In the genomic region with DNA sequence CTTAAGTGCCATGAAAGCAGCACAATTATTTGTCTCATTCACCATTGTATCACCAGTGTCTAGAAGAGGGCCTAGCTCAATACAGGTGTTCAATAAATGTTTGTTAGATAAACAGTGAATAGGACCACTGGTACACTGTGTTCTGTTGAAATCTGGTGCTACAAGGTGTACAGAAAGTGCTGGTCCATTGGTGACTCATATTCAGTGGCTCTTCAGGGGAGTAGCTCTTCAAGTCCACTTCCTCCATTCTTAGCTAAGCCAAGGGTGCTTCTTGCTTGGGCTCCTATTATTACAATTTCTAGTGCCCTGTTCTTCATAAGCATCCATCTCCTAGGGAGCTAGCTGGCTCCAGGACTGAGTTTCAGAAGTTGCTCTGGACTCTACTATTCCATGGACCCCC, we compare ENCODE assay signal across 10 cellular contexts.
"Had no signal": no experiment of that assay in that cellular context is flagged by ENCODE, and none has a peak within 500 bp of the region (broad histone marks: within the 10 kb centered on the region; RNA-seq: fewer than 3 reads in every experiment).

No MANE protein-coding gene starts in this region.

- H3K27ac Mint-ChIP-seq: activated T-helper 2 cell treated with anti-CD3 and anti-CD28 coated beads, Interferon-gamma antibody, Interleukin-2, Interleukin-4, amounts not matched to agents 10 μg/mL and 5 μg/mL and 100 μg/mL, durations not matched to agents 14 hours and 24 hours and 36 hours; effector memory CD8-positive, alpha-beta T cell; memory B cell had no signal

- H3K4me1 Mint-ChIP-seq: central memory CD8-positive, alpha-beta T cell; memory B cell had no signal

- H3K36me3 Mint-ChIP-seq: memory B cell had no signal

- ATAC-seq: activated CD4-positive, CD25-positive, alpha-beta regulatory T cell treated with anti-CD3 and anti-CD28 coated beads, Interleukin-2, amount 50 U/mL, for 24 hours; effector memory CD8-positive, alpha-beta T cell; left cardiac atrium had no signal

- H3K27me3 ChIP-seq: adrenal gland had no signal

- H3K4me3 Mint-ChIP-seq: central memory CD8-positive, alpha-beta T cell; effector memory CD8-positive, alpha-beta T cell; memory B cell had no signal

- H3K4me3 ChIP-seq: adrenal gland had no signal

- H3K36me3 ChIP-seq: adrenal gland had no signal

- H3K9me3 Mint-ChIP-seq: activated T-helper 2 cell treated with anti-CD3 and anti-CD28 coated beads, Interferon-gamma antibody, Interleukin-2, Interleukin-4, amounts not matched to agents 10 μg/mL and 5 μg/mL and 100 μg/mL, durations not matched to agents 14 hours and 24 hours and 36 hours; central memory CD8-positive, alpha-beta T cell; effector memory CD8-positive, alpha-beta T cell; memory B cell had no signal

- DNase-seq: activated naive CD4-positive, alpha-beta T cell treated with anti-CD3 and anti-CD28 coated beads, Interleukin-2, amount 50 U/mL, for 16 hours; adrenal gland; effector memory CD8-positive, alpha-beta T cell; left cardiac atrium; stimulated activated CD4-positive, alpha-beta T cell treated with anti-CD3 and anti-CD28 coated beads, Interleukin-12 subunit alpha, Interleukin-12 subunit beta, amount 100 ng/mL, for 4 hours; stimulated activated naive CD4-positive, alpha-beta T cell treated with Interleukin-2 at 50 U/mL for 16 hours had no signal

- H3K9me3 ChIP-seq: adrenal gland had no signal

- H3K27ac ChIP-seq: adrenal gland had no signal
